21 cellular contexts compared by ENCODE assay signal in the genomic region with DNA sequence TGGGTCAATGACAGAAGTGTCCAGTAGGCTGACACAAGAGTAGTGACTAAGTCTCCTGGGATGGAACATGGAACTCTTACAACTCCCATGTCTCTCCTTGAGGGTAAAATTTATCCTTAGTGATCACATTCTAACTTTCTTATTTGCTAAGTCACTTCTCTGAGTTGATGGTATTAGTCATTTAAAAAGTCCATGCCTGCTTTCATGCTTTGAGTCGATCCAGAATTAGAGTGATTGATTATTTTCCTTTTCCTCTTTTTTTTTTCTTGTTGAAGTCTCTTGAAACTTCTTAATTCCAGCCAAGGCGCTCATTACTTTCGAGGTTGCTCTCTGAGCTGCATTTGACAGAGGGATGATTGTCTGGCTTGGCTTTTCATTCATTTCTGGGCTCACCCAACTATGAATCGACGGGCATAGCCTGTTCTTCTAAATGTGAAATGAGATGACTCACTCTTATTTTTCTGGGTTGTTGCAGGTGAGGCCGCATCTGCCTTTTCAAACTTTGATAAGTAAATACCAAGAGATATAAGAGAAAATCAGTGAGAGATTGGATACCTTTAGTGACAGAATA. TPM values are rescaled to one million over a fixed set of nuclear protein-coding genes. Genes with fewer than 3 reads are reported as not detected.
A peak's percentile ranks its signal among the peaks of the same experiment; 100 is the strongest.
DNase-seq lines count a peak whose midpoint lies in the region; ATAC-seq, FAIRE-seq and TF ChIP-seq lines count a peak whose summit lies in the region.
"Had no signal": no experiment of that assay in that cellular context is flagged by ENCODE, and none has a peak within 500 bp of the region (broad histone marks: within the 10 kb centered on the region; RNA-seq: fewer than 3 reads in every experiment).

No MANE protein-coding gene starts in this region.

- peak; percentile 43 for ATAC-seq in thoracic aorta (ENCODE audit: insufficient number of reproducible peaks, low FRiP score, low read depth)
- no peak for ATAC-seq in HG03095 (IDR thresholded peaks at IDR 0.05; ENCODE audit: unreplicated experiment)
- ATAC-seq: HCT116, K562 had no signal

- H3K36me3 Mint-ChIP-seq in brain (peaks cover 43% of the 10 kb centered on the region), CD14-positive monocyte (no peaks in the 10 kb centered on the region)

- H3K4me1 Mint-ChIP-seq in brain = peaks cover 57% of the 10 kb centered on the region
- H3K4me1 Mint-ChIP-seq in CD14-positive monocyte = no peaks in the 10 kb centered on the region

- no peaks in the 10 kb centered on the region for H3K9me3 ChIP-seq in keratinocyte (ENCODE audit: control insufficient read depth, low read depth, low read length)
- H3K9me3 ChIP-seq in thoracic aorta = no peaks in the 10 kb centered on the region
- H3K9me3 ChIP-seq: Caco-2 had no signal

- H3K4me1 ChIP-seq in keratinocyte (ENCODE audit: control insufficient read depth, extremely low read depth, insufficient read depth, low read length) (peaks cover 6% of the 10 kb centered on the region), thoracic aorta (ENCODE audit: control insufficient read depth in 1 of 2, low read depth in 2 of 2) (peaks cover 0 to 4% of the 10 kb centered on the region in 2 donors)
- H3K4me1 ChIP-seq: Caco-2 had no signal

- peak overlapping the region; percentile 32 for H3K4me2 ChIP-seq in keratinocyte (ENCODE audit: control insufficient read depth, extremely low read depth, insufficient read depth, low read depth, low read length)

- intact Hi-C loops in CD14-positive monocyte (cut with micrococcal nuclease) = no loop called here

- DNase-seq in MV-4-11 (lab: John Stamatoyannopoulos, UW) (peak; percentile 14), keratinocyte (ENCODE audit: low read depth, low spot score) (no peak), thoracic aorta (ENCODE audit: low spot score) (no peak), CD14-positive monocyte (ENCODE audit: low spot score) (no peak), T-helper 9 cell (no peak), HK-2 (ENCODE audit: unreplicated experiment) (no peak)
- DNase-seq: Caco-2, EL, GOT3, NCI-H1105 treated with DMSO at 0.1 percent for 48 hours, NCI-H187, NCI-H2227 treated with DMSO at 0.1 percent for 48 hours, NCI-H510A treated with DMSO at 0.1 percent for 48 hours, NCI-H82, RPMI8226, SHP77 treated with DMSO at 0.1 percent for 48 hours had no signal

- H3K4me3 Mint-ChIP-seq in brain (peak overlapping the region in 1 of 5 experiments; percentile 22), CD14-positive monocyte (no peak overlapping the region)

- no peaks in the 10 kb centered on the region for H3K36me3 ChIP-seq in keratinocyte (ENCODE audit: control insufficient read depth in 2 of 2, extremely low read depth in 1 of 2, insufficient read depth in 2 of 2, low read length in 2 of 2)
- H3K36me3 ChIP-seq in thoracic aorta = no peaks in the 10 kb centered on the region

- H3K4me3 ChIP-seq in keratinocyte (ENCODE audit: control insufficient read depth in 2 of 3, extremely low read depth in 1 of 3, insufficient read depth in 2 of 3, low read depth in 1 of 3, low read length in 3 of 3) = peak overlapping the region in 1 of 3 experiments; percentile 14
- H3K4me3 ChIP-seq in thoracic aorta = no peak overlapping the region
- H3K4me3 ChIP-seq: K562 had no signal

- H3K27ac Mint-ChIP-seq in brain (peak overlapping the region in 3 of 5 experiments; percentile 27 to 86 (median 64)), CD14-positive monocyte (no peak overlapping the region)

- TF ChIP-seq CTCF in brain (conservative IDR thresholded peaks at IDR 0.05) (no peak), keratinocyte (optimal IDR thresholded peaks at IDR 0.05 in 1 of 3, IDR thresholded peaks at IDR 0.05 in 1 of 3, conservative IDR thresholded peaks at IDR 0.05 in 1 of 3; ENCODE audit: extremely low read depth in 1 of 3, insufficient read depth in 2 of 3, low read length in 3 of 3) (no peak), thoracic aorta (IDR thresholded peaks at IDR 0.05) (no peak), CD14-positive monocyte (IDR thresholded peaks at IDR 0.05) (no peak)

- H3K9me3 Mint-ChIP-seq in brain (peaks cover 0 to 17% (median 8%) of the 10 kb centered on the region in 5 experiments), CD14-positive monocyte (peaks cover 0 to 6% (median 3%) of the 10 kb centered on the region in 7 donors)

- no peaks in the 10 kb centered on the region for H3K9me1 ChIP-seq in keratinocyte (ENCODE audit: control insufficient read depth, extremely low read depth, insufficient read depth, low read length)

- H2AFZ ChIP-seq in keratinocyte (ENCODE audit: control insufficient read depth, low read length) = peak overlapping the region; percentile 56

- H3K27me3 Mint-ChIP-seq in brain (no peaks in the 10 kb centered on the region), CD14-positive monocyte (ENCODE audit: low read depth in 3 of 3) (peaks cover 0 to 3% (median 0%) of the 10 kb centered on the region in 3 donors)

- dilution Hi-C loops in keratinocyte (cut with MboI; ENCODE audit: extremely low pct_ligation_motif_present, low sequenced_read_pairs) = no loop called here

- H3K79me2 ChIP-seq in keratinocyte (ENCODE audit: control insufficient read depth, insufficient read depth, low read length) = no peaks in the 10 kb centered on the region

- no peaks in the 10 kb centered on the region for H4K20me1 ChIP-seq in keratinocyte (ENCODE audit: control insufficient read depth, extremely low read depth, insufficient read depth, low read length)

- no peaks in the 10 kb centered on the region for H3K27me3 ChIP-seq in keratinocyte (ENCODE audit: control insufficient read depth, extremely low read depth, insufficient read depth, low read length)
- H3K27me3 ChIP-seq in thoracic aorta (replicated peaks; ENCODE audit: insufficient read depth) = no peaks in the 10 kb centered on the region

- peak; percentile 87 for FAIRE-seq in keratinocyte (lab: Jason Lieb, UNC)
- FAIRE-seq: GM12892, K562 had no signal

- H3K9ac ChIP-seq in keratinocyte (ENCODE audit: control insufficient read depth, extremely low read depth, insufficient read depth, low read length) = no peak overlapping the region

- H3K27ac ChIP-seq in keratinocyte (ENCODE audit: control insufficient read depth, insufficient read depth, low read length) (peak overlapping the region; percentile 39), thoracic aorta (no peak overlapping the region)

RNA-seq across cellular contexts. Expression of a gene that starts 34.9 kb away (rescaled TPM):
- 4.8 TPM for polyA plus RNA-seq in brain (ENCODE audit: insufficient read depth, low read depth, low replicate concordance)
- polyA plus RNA-seq in keratinocyte = not detected in 3 replicates
- polyA plus RNA-seq in keratinocyte (2011; ENCODE audit: low read depth) = not detected
- not detected in 2 replicates for polyA plus RNA-seq in keratinocyte (2011; cell fraction: cytosol; rRNA removed)
- not detected in 2 replicates for polyA plus RNA-seq in keratinocyte (2011; cell fraction: nucleus; rRNA removed)
- not detected in 2 replicates for polyA plus RNA-seq in keratinocyte (2012; ENCODE audit: low replicate concordance)
- polyA minus RNA-seq in keratinocyte = not detected in 3 replicates
- polyA minus RNA-seq in keratinocyte (2011; cell fraction: cytosol; rRNA and poly(A)+ RNA removed) = not detected
- not detected in 2 replicates for polyA minus RNA-seq in keratinocyte (2011; cell fraction: nucleus; rRNA and poly(A)+ RNA removed)
- total RNA-seq in thoracic aorta = not detected
- polyA plus RNA-seq in CD14-positive monocyte = not detected
- total RNA-seq: Caco-2 had no signal

Comparison
In these comparisons a context has a peak if more than half of its experiments do, and no peak if none do; other contexts are left out.
1. H3K27ac Mint-ChIP-seq: peak in brain (3 of 5); none in CD14-positive monocyte (0 of 7).